Comparison of ENCODE assay signal across 1 cellular context in the genomic region with DNA sequence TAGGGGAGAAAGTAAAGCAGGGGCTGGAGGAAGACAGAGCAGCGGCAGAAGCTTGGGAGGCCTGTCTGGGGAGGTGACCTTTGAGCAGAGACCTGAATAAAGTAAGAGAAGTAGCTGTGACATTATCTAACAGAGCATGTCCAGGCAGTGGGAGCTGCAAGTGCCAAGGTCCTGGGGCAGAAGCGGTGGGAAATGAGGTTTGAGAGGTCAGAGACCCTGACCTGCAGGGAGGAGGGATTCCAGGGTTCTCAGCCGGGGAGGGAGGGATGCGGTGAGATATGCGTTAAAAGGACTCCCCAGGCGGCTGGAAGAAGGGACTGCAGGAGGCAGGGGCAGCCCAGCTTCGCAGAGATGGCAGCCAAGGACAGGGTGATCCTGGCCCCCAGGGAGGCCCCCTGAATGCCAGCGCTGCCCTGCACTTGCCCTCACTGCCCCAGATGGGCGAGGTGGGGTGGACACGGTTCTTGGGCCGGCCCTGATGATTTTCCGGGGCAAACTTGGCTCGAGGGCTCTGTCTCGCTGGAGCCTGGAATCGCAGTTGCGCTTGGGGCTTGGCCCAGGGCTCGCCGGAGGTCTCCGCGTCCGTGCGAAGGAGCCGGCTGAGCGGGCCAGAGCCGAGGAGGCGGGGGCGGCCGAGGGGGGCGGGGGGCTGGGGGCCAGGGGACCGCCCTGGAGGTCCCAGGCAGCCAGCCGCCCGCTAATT.
TF ChIP-seq lines count a peak whose summit lies in the region.

No MANE protein-coding gene starts in this region.

TF ChIP-seq in HCT116, 20 proteins besides CTCF, POLR2A, EP300 and RAD21 (continued from another document):
- TF ChIP-seq SRF (IDR thresholded peaks at IDR 0.05; ENCODE audit: low read depth): no peak
- TF ChIP-seq TCF7L2 (IDR thresholded peaks at IDR 0.05; ENCODE audit: borderline replicate concordance, extremely low read depth, insufficient read depth, insufficient read length): no peak
- no peak for TF ChIP-seq CEBPB (IDR thresholded peaks at IDR 0.05; ENCODE audit: low read depth)
- no peak for TF ChIP-seq POLR2AphosphoS5 (IDR thresholded peaks at IDR 0.05; ENCODE audit: low read depth, low read length)
- no peak for TF ChIP-seq CBX3 (IDR thresholded peaks at IDR 0.05; ENCODE audit: low read depth)
- no peak for TF ChIP-seq ATF3 (IDR thresholded peaks at IDR 0.05)
TF ChIP-seq in HCT116: peak in this region for 0.
